ENCODE assay signal across 8 cellular contexts in genomic region chr1:153612755-153613331, GRCh38. TPM values are rescaled to one million over a fixed set of nuclear protein-coding genes. Genes with fewer than 3 reads are reported as not detected.
A peak's percentile ranks its signal among the peaks of the same experiment; 100 is the strongest.
DNase-seq lines count a peak whose midpoint lies in the region; ATAC-seq and TF ChIP-seq lines count a peak whose summit lies in the region.

Gene S100A16 (minus strand): TSS chr1:153613137. CDS start chr1:153608151, 4,986 bp downstream.

- peak within 1 kb of the TSS; percentile 75 to 92 (median 81) for H3K4me3 Mint-ChIP-seq in nephron
- H3K4me3 Mint-ChIP-seq in activated T-helper 1 cell treated with anti-CD3 and anti-CD28 coated beads, Interleukin-12 subunit alpha, Interleukin-12 subunit beta, Interleukin-2, Interleukin-4 antibody, amounts not matched to agents 30 ng/mL and 10 ng/mL and 1 ng/mL, durations not matched to agents 14 hours and 24 hours and 36 hours = no peak within 1 kb of the TSS

- H3K4me3 ChIP-seq in AG09309 (ENCODE audit: control insufficient read depth, low read depth, low read length) (peak within 1 kb of the TSS; percentile 69), RWPE2 (ENCODE audit: severe bottlenecking) (peak within 1 kb of the TSS; percentile 66), fibroblast of mammary gland (ENCODE audit: control insufficient read depth, low read depth, low read length) (peak within 1 kb of the TSS; percentile 94)

- H3K36me3 Mint-ChIP-seq in nephron (ENCODE audit: low read depth) = no peaks in the 10 kb centered on the region
- no peaks in the 10 kb centered on the region for H3K36me3 Mint-ChIP-seq in activated T-helper 1 cell treated with anti-CD3 and anti-CD28 coated beads, Interleukin-12 subunit alpha, Interleukin-12 subunit beta, Interleukin-2, Interleukin-4 antibody, amounts not matched to agents 30 ng/mL and 10 ng/mL and 1 ng/mL, durations not matched to agents 14 hours and 24 hours and 36 hours (ENCODE audit: low read depth)

- peak; percentile 50 for ATAC-seq in RWPE2 (ENCODE audit: low read depth)
- no peak for ATAC-seq in HG02885 (IDR thresholded peaks at IDR 0.05; ENCODE audit: poor library complexity, unreplicated experiment)
- no peak for ATAC-seq in HG02759 (IDR thresholded peaks at IDR 0.05; ENCODE audit: unreplicated experiment)

- no peaks in the 10 kb centered on the region for H3K27me3 Mint-ChIP-seq in nephron (ENCODE audit: low read depth)
- H3K27me3 Mint-ChIP-seq in activated T-helper 1 cell treated with anti-CD3 and anti-CD28 coated beads, Interleukin-12 subunit alpha, Interleukin-12 subunit beta, Interleukin-2, Interleukin-4 antibody, amounts not matched to agents 30 ng/mL and 10 ng/mL and 1 ng/mL, durations not matched to agents 14 hours and 24 hours and 36 hours (ENCODE audit: insufficient read depth) = peaks cover 2% of the 10 kb centered on the region

- no peaks in the 10 kb centered on the region for H3K9me3 Mint-ChIP-seq in nephron
- no peaks in the 10 kb centered on the region for H3K9me3 Mint-ChIP-seq in activated T-helper 1 cell treated with anti-CD3 and anti-CD28 coated beads, Interleukin-12 subunit alpha, Interleukin-12 subunit beta, Interleukin-2, Interleukin-4 antibody, amounts not matched to agents 30 ng/mL and 10 ng/mL and 1 ng/mL, durations not matched to agents 14 hours and 24 hours and 36 hours

- no peaks in the 10 kb centered on the region for H3K27me3 ChIP-seq in RWPE2 (ENCODE audit: insufficient read depth, poor library complexity, severe bottlenecking)

- H3K27ac ChIP-seq in RWPE2 (ENCODE audit: poor library complexity, severe bottlenecking) = peak within 1 kb of the TSS; percentile 98

- no peaks in the 10 kb centered on the region for H3K9me3 ChIP-seq in RWPE2 (ENCODE audit: severe bottlenecking)

- intact Hi-C loops in activated T-helper 1 cell treated with anti-CD3 and anti-CD28 coated beads, Interleukin-12 subunit alpha, Interleukin-12 subunit beta, Interleukin-2, Interleukin-4 antibody, amounts not matched to agents 30 ng/mL and 10 ng/mL and 1 ng/mL, durations not matched to agents 14 hours and 24 hours and 36 hours (cut with micrococcal nuclease) = loop anchor here (10.0 kb wide), 1 partner anchor 258 kb away; the partner anchor contains the start of gene S100A9

- H3K36me3 ChIP-seq in RWPE2 (ENCODE audit: low read depth) = peaks cover 35% of the 10 kb centered on the region

- peaks cover 65% of the 10 kb centered on the region for H3K4me1 Mint-ChIP-seq in nephron
- peaks cover 5% of the 10 kb centered on the region for H3K4me1 Mint-ChIP-seq in activated T-helper 1 cell treated with anti-CD3 and anti-CD28 coated beads, Interleukin-12 subunit alpha, Interleukin-12 subunit beta, Interleukin-2, Interleukin-4 antibody, amounts not matched to agents 30 ng/mL and 10 ng/mL and 1 ng/mL, durations not matched to agents 14 hours and 24 hours and 36 hours (ENCODE audit: low read depth)

- peaks cover 42% of the 10 kb centered on the region for H3K4me1 ChIP-seq in RWPE2 (ENCODE audit: insufficient read depth, poor library complexity, severe bottlenecking)

- no peak for DNase-seq in AG09309 (ENCODE audit: low read depth)
- peak; percentile 89 for DNase-seq in RWPE2 (ENCODE audit: low spot score)
- DNase-seq in fibroblast of mammary gland (ENCODE audit: low read depth) = peak; percentile 68
- DNase-seq in activated T-helper 1 cell treated with anti-CD3 and anti-CD28 coated beads, Interleukin-12 subunit alpha, Interleukin-12 subunit beta, Interleukin-2, Interleukin-4 antibody, amounts not matched to agents 30 ng/mL and 10 ng/mL and 1 ng/mL, durations not matched to agents 14 hours and 24 hours and 36 hours (ENCODE audit: low spot score) = no peak
- DNase-seq in NK-92 treated with Interleukin-12 subunit alpha and Interleukin-12 subunit beta, amount 100 ng/mL, for 24 hours (lab: John Stamatoyannopoulos, UW) = no peak

- no peak for TF ChIP-seq CTCF in AG09309 (IDR thresholded peaks at IDR 0.05; ENCODE audit: control insufficient read depth, insufficient read depth, low read depth, low read length, missing control alignments)
- TF ChIP-seq CTCF in RWPE2 (IDR thresholded peaks at IDR 0.05; ENCODE audit: poor library complexity, severe bottlenecking) = no peak
- TF ChIP-seq CTCF in fibroblast of mammary gland (conservative IDR thresholded peaks at IDR 0.05; ENCODE audit: control insufficient read depth, insufficient read depth, low read depth, low read length) = no peak
- no peak for TF ChIP-seq CTCF in nephron (IDR thresholded peaks at IDR 0.05; ENCODE audit: unreplicated experiment in 3 of 3)

- peak within 1 kb of the TSS; percentile 90 to 99 (median 90) for H3K27ac Mint-ChIP-seq in nephron
- no peak within 1 kb of the TSS for H3K27ac Mint-ChIP-seq in activated T-helper 1 cell treated with anti-CD3 and anti-CD28 coated beads, Interleukin-12 subunit alpha, Interleukin-12 subunit beta, Interleukin-2, Interleukin-4 antibody, amounts not matched to agents 30 ng/mL and 10 ng/mL and 1 ng/mL, durations not matched to agents 14 hours and 24 hours and 36 hours

RNA-seq across cellular contexts. Expression of gene S100A16, which starts in this region (rescaled TPM):
- not detected in 2 replicates for total RNA-seq in activated T-helper 1 cell treated with anti-CD3 and anti-CD28 coated beads, Interleukin-12 subunit alpha, Interleukin-12 subunit beta, Interleukin-2, Interleukin-4 antibody, amounts not matched to agents 30 ng/mL and 10 ng/mL and 1 ng/mL, durations not matched to agents 14 hours and 24 hours and 36 hours

Comparison
In these comparisons a context has a peak if more than half of its experiments do, and no peak if none do; other contexts are left out.
1. DNase-seq: peak in RWPE2 (single experiment) and fibroblast of mammary gland (single experiment); none in AG09309 (single experiment), activated T-helper 1 cell treated with anti-CD3 and anti-CD28 coated beads, Interleukin-12 subunit alpha, Interleukin-12 subunit beta, Interleukin-2, Interleukin-4 antibody, amounts not matched to agents 30 ng/mL and 10 ng/mL and 1 ng/mL, durations not matched to agents 14 hours and 24 hours and 36 hours (single experiment) and NK-92 treated with Interleukin-12 subunit alpha and Interleukin-12 subunit beta, amount 100 ng/mL, for 24 hours (single experiment).
2. Peak in every context shown above with its lines, with median percentiles within 50 percentile points of each other: H3K4me3 ChIP-seq.